35 cellular contexts compared by ENCODE assay signal in genomic region chr5:75046366-75047142, GRCh38. TPM values are rescaled to one million over a fixed set of nuclear protein-coding genes. Genes with fewer than 3 reads are reported as not detected.
DNase-seq lines count a peak whose midpoint lies in the region; ATAC-seq, FAIRE-seq and TF ChIP-seq lines count a peak whose summit lies in the region.
"Had no signal": no experiment of that assay in that cellular context is flagged by ENCODE, and none has a peak within 500 bp of the region (broad histone marks: within the 10 kb centered on the region; RNA-seq: fewer than 3 reads in every experiment).

No MANE protein-coding gene starts in this region.

- intact Hi-C loops in naive thymus-derived CD4-positive, alpha-beta T cell (cut with micrococcal nuclease): loop anchor here in 1 of 2 donors (10.0 kb wide), 1 partner anchor 1988 kb away; the partner anchor contains the start of gene AGGF1

- peak in 1 of 2 experiments; percentile 64; a peak in 1 of 3 replicates for TF ChIP-seq POLR2A in H1 (IDR thresholded peaks at IDR 0.05; ENCODE audit: control extremely low read depth in 1 of 2, low read depth in 2 of 2, low read length in 2 of 2)

- H3K4me2 ChIP-seq in GM23338: no peak overlapping the region
- no peak overlapping the region for H3K4me2 ChIP-seq in H1 (ENCODE audit: insufficient read depth in 1 of 2, low read depth in 2 of 2, low read length in 2 of 2)

- peaks cover 11% of the 10 kb centered on the region for H3K4me1 ChIP-seq in GM23338 (ENCODE audit: insufficient read depth)
- peaks cover 10 to 17% (median 12%) of the 10 kb centered on the region in 4 experiments for H3K4me1 ChIP-seq in H1 (replicated peaks in 1 of 4; ENCODE audit: control insufficient read depth in 3 of 4, insufficient read depth in 4 of 4, low read length in 3 of 4)
- H3K4me1 ChIP-seq in naive thymus-derived CD4-positive, alpha-beta T cell (ENCODE audit: control insufficient read depth in 2 of 2, insufficient read depth in 2 of 2, low read length in 2 of 2): peaks cover 37 to 49% of the 10 kb centered on the region in 2 donors
- H3K4me1 ChIP-seq: right atrium auricular region had no signal

- H3F3A ChIP-seq in GM23338 (replicated peaks; ENCODE audit: low read depth): no peaks in the 10 kb centered on the region

- H3K9ac ChIP-seq in SK-N-MC (ENCODE audit: insufficient read length): no peak overlapping the region
- no peak overlapping the region for H3K9ac ChIP-seq in H1 (replicated peaks in 1 of 4; ENCODE audit: extremely low read depth in 1 of 4, low read depth in 3 of 4, low read length in 3 of 4)

- CTCF ChIA-PET in H1 (lab: Charles Lee; ENCODE audit: partially characterized antibody): interaction anchor here (0.7 to 1.1 kb wide), 3 partner anchors 11 to 282 kb away, joined by 3 read pairs; no protein-coding TSS in a partner anchor
- CTCF ChIA-PET in naive thymus-derived CD4-positive, alpha-beta T cell (lab: Charles Lee): interaction anchor here (0.6 to 1.2 kb wide), 4 partner anchors 53 to 1547 kb away, joined by 3 to 4 read pairs (median 3); no protein-coding TSS in a partner anchor

- H3K9me2 ChIP-seq in GM23338 (ENCODE audit: insufficient read depth): no peaks in the 10 kb centered on the region

- H3K14ac ChIP-seq in H1 (ENCODE audit: insufficient read length): no peak overlapping the region

- FAIRE-seq in H1 (lab: Jason Lieb, UNC): no peak
- FAIRE-seq: GM18507, GM19239, small intestine had no signal

- H3K79me2 ChIP-seq in GM23338 (replicated peaks; ENCODE audit: insufficient read depth) (peaks cover 28% of the 10 kb centered on the region), H1 (ENCODE audit: control insufficient read depth in 1 of 2, insufficient read depth in 2 of 2, low read length in 2 of 2) (peaks cover 0 to 44% of the 10 kb centered on the region in 2 experiments; a peak in 2 of 4 replicates)

- H4K20me1 ChIP-seq in GM23338 (replicated peaks; ENCODE audit: insufficient read depth): no peaks in the 10 kb centered on the region
- H4K20me1 ChIP-seq in H1 (replicated peaks in 1 of 2; ENCODE audit: control insufficient read depth in 1 of 2, insufficient read depth in 2 of 2, low read length in 2 of 2): peaks cover 0 to 8% of the 10 kb centered on the region in 2 experiments

- H3K27me3 Mint-ChIP-seq in GM23338 (ENCODE audit: insufficient read depth, low read depth, poor library complexity): peaks cover 11% of the 10 kb centered on the region
- H3K27me3 Mint-ChIP-seq in naive thymus-derived CD4-positive, alpha-beta T cell: peaks cover 0 to under 1% (median 0%) of the 10 kb centered on the region in 5 donors

- H3K36me3 ChIP-seq in GM23338 (ENCODE audit: insufficient read depth) (no peaks in the 10 kb centered on the region), SK-N-MC (ENCODE audit: insufficient read depth, low read length) (peaks cover 14% of the 10 kb centered on the region; the same call in 1 of the 2 replicates), H1 (ENCODE audit: control insufficient read depth in 2 of 4, insufficient read depth in 4 of 4, low read length in 3 of 4) (peaks cover 0 to 14% (median 0%) of the 10 kb centered on the region in 4 experiments; a peak in 3 of 8 replicates)
- H3K36me3 ChIP-seq in naive thymus-derived CD4-positive, alpha-beta T cell (ENCODE audit: control insufficient read depth in 2 of 3, insufficient read depth in 3 of 3, low read length in 3 of 3): peaks cover 12 to 47% (median 14%) of the 10 kb centered on the region in 3 experiments
- H3K36me3 ChIP-seq: neutrophil, uterus had no signal

- 0 out of 2 replicates have a peak overlapping the region, but pooled peaks have one; percentile 11 for H2BK5ac ChIP-seq in H1 (ENCODE audit: low read depth, low read length)

- H3K4me1 Mint-ChIP-seq in GM23338: peaks cover 26% of the 10 kb centered on the region
- H3K4me1 Mint-ChIP-seq in naive thymus-derived CD4-positive, alpha-beta T cell: peaks cover 40 to 94% (median 86%) of the 10 kb centered on the region in 7 donors
- H3K4me1 Mint-ChIP-seq: memory B cell had no signal

- H4K5ac ChIP-seq in H1 (ENCODE audit: insufficient read length, low read depth, low read length): no peak overlapping the region

- no peak for DNase-seq in GM23338 (ENCODE audit: low spot score)
- no peak for DNase-seq in SK-N-MC (ENCODE audit: low read depth, low spot score)
- no peak for DNase-seq in H1 (ENCODE audit: low read depth in 1 of 2, low spot score in 2 of 2)
- no peak for DNase-seq in naive thymus-derived CD4-positive, alpha-beta T cell
- DNase-seq in effector CD8-positive, alpha-beta T cell (lab: John Stamatoyannopoulos, UW): no peak
- DNase-seq in ureter (ENCODE audit: low spot score): no peak
- DNase-seq: ACHN; activated CD4-positive, alpha-beta memory T cell treated with anti-CD3 and anti-CD28 coated beads, Interleukin-2, amount 10 ng/mL, durations not matched to agents 7 days and 5 days; activated CD8-positive, alpha-beta memory T cell treated with anti-CD3 and anti-CD28 coated beads, Interleukin-2, amount 50 U/mL, for 4 hours; activated naive CD4-positive, alpha-beta T cell treated with anti-CD3 and anti-CD28 coated beads for 36 hours; amygdala; CD8-positive, alpha-beta memory T cell; DMS 273 treated with DMSO at 0.1 percent for 48 hours; gastrocnemius medialis; H7; hippocampal formation; Karpas-422; left colon; NCI-H1417 treated with DMSO at 0.1 percent for 48 hours; NCI-H2081; NCI-H345; NCI-H69; posterior cingulate gyrus; SHP77; small intestine; stimulated activated naive CD4-positive, alpha-beta T cell treated with Interleukin-2 at 50 U/mL for 16 hours; testis; uterus had no signal

- peaks cover 3% of the 10 kb centered on the region for H3K36me3 Mint-ChIP-seq in GM23338 (ENCODE audit: low read depth)
- H3K36me3 Mint-ChIP-seq in naive thymus-derived CD4-positive, alpha-beta T cell: peaks cover 27 to 60% (median 46%) of the 10 kb centered on the region in 5 donors
- H3K36me3 Mint-ChIP-seq: memory B cell had no signal

- no peaks in the 10 kb centered on the region for H3K9me3 Mint-ChIP-seq in GM23338
- H3K9me3 Mint-ChIP-seq in naive thymus-derived CD4-positive, alpha-beta T cell: peaks cover 0 to 4% (median 0%) of the 10 kb centered on the region in 11 donors
- H3K9me3 Mint-ChIP-seq: activated CD4-positive, alpha-beta memory T cell treated with anti-CD3 and anti-CD28 coated beads, Interleukin-2, amount 10 ng/mL, durations not matched to agents 7 days and 5 days; activated naive CD4-positive, alpha-beta T cell treated with anti-CD3 and anti-CD28 coated beads for 36 hours; CD8-positive, alpha-beta memory T cell; memory B cell had no signal

- no peak overlapping the region for H2BK12ac ChIP-seq in H1 (ENCODE audit: low read depth, low read length)

- POLR2A ChIA-PET in H1 (lab: Charles Lee; ENCODE audit: partially characterized antibody): interaction anchor here (0.8 kb wide), 1 partner anchor 11 kb away, joined by 3 read pairs; no protein-coding TSS in a partner anchor
- POLR2A ChIA-PET in naive thymus-derived CD4-positive, alpha-beta T cell (lab: Charles Lee): interaction anchor here (0.8 to 7.7 kb wide), 3 partner anchors 11 to 190 kb away, joined by 3 to 61 read pairs (median 3); partner anchors contain the start of gene ANKRD31

- no peaks in the 10 kb centered on the region; the same call in 1 of the 2 replicates for H3K79me1 ChIP-seq in H1 (ENCODE audit: low read depth, low read length)

- no peak for TF ChIP-seq EP300 in H1 (IDR thresholded peaks at IDR 0.05; ENCODE audit: borderline replicate concordance in 1 of 2, low read depth in 2 of 2, low read length in 2 of 2)

- no peak overlapping the region for H4K91ac ChIP-seq in H1 (replicated peaks; ENCODE audit: insufficient read length, low read length)

- H3K27ac ChIP-seq in GM23338 (ENCODE audit: low read depth) (no peak overlapping the region), SK-N-MC (peak overlapping the region; percentile 30; the same call in 1 of the 2 replicates), H1 (ENCODE audit: low read depth, low read length) (no peak overlapping the region)
- H3K27ac ChIP-seq in naive thymus-derived CD4-positive, alpha-beta T cell (ENCODE audit: low read depth, low read length): no peak overlapping the region
- H3K27ac ChIP-seq: gastrocnemius medialis, neutrophil, right atrium auricular region, testis, uterus had no signal

- peaks cover 9% of the 10 kb centered on the region for H3K27me3 ChIP-seq in GM23338 (ENCODE audit: insufficient read depth)
- H3K27me3 ChIP-seq in H1 (replicated peaks in 1 of 4; ENCODE audit: control insufficient read depth in 3 of 4, extremely low read depth in 1 of 4, insufficient read depth in 3 of 4, low read length in 3 of 4): peaks cover 0 to 6% (median 2%) of the 10 kb centered on the region in 4 experiments; a peak in 4 of 7 replicates
- no peaks in the 10 kb centered on the region for H3K27me3 ChIP-seq in naive thymus-derived CD4-positive, alpha-beta T cell (ENCODE audit: control insufficient read depth in 2 of 2, insufficient read depth in 2 of 2, low read length in 2 of 2)
- H3K27me3 ChIP-seq: gastrocnemius medialis, right atrium auricular region, testis, uterus had no signal

- H2BK120ac ChIP-seq in H1 (replicated peaks; ENCODE audit: low read depth, low read length): no peak overlapping the region

- no peak overlapping the region for H3K4me3 Mint-ChIP-seq in GM23338
- H3K4me3 Mint-ChIP-seq in naive thymus-derived CD4-positive, alpha-beta T cell: peak overlapping the region in 2 of 10 donors; percentile 12 to 23
- H3K4me3 Mint-ChIP-seq: activated CD4-positive, alpha-beta memory T cell treated with anti-CD3 and anti-CD28 coated beads, Interleukin-2, amount 10 ng/mL, durations not matched to agents 7 days and 5 days; activated naive CD4-positive, alpha-beta T cell treated with anti-CD3 and anti-CD28 coated beads for 36 hours; B cell; memory B cell had no signal

- no peak overlapping the region for H4K8ac ChIP-seq in H1 (ENCODE audit: extremely low read depth, insufficient read depth, low read length)

- no peak overlapping the region for H3K18ac ChIP-seq in H1 (ENCODE audit: extremely low read depth, low read length)

- H3K23me2 ChIP-seq in H1 (ENCODE audit: low read depth, low read length): no peaks in the 10 kb centered on the region

- no peak overlapping the region for H3K56ac ChIP-seq in H1 (replicated peaks; ENCODE audit: insufficient read length, low read depth, low read length)

- H3K4me3 ChIP-seq in GM23338 (no peak overlapping the region), SK-N-MC (no peak overlapping the region), H1 (ENCODE audit: extremely low read depth in 1 of 4, insufficient read depth in 2 of 4, low read depth in 3 of 4, low read length in 4 of 4) (no peak overlapping the region)
- no peak overlapping the region for H3K4me3 ChIP-seq in naive thymus-derived CD4-positive, alpha-beta T cell (ENCODE audit: low read length)
- H3K4me3 ChIP-seq: gastrocnemius medialis, right atrium auricular region, testis, uterus had no signal

- H3K23ac ChIP-seq in H1 (ENCODE audit: insufficient read length): no peak overlapping the region

- H2BK20ac ChIP-seq in H1 (ENCODE audit: low read length): no peak overlapping the region

- TF ChIP-seq RAD21 in H1 (IDR thresholded peaks at IDR 0.05 in 1 of 2, conservative IDR thresholded peaks at IDR 0.05 in 1 of 2; ENCODE audit: low read depth in 2 of 2, low read length in 2 of 2): no peak

- no peak overlapping the region for H2AFZ ChIP-seq in GM23338
- H2AFZ ChIP-seq in H1 (ENCODE audit: low read length): no peak overlapping the region

- TF ChIP-seq CTCF in GM23338 (conservative IDR thresholded peaks at IDR 0.05; ENCODE audit: low read depth in 2 of 2) (no peak), H1 (IDR thresholded peaks at IDR 0.05; ENCODE audit: control extremely low read depth in 1 of 3, insufficient read depth in 1 of 3, low read depth in 1 of 3, low read length in 3 of 3) (no peak)

- no peak overlapping the region for H2AK5ac ChIP-seq in H1 (ENCODE audit: low read depth, low read length)

- no peak overlapping the region for H2BK15ac ChIP-seq in H1 (ENCODE audit: low read length)

- no peak overlapping the region for H3K4ac ChIP-seq in H1 (replicated peaks; ENCODE audit: insufficient read length, low read depth, low read length)

- ATAC-seq in GM23338 (no peak), GM21367 (IDR thresholded peaks at IDR 0.05; ENCODE audit: unreplicated experiment) (no peak)
- ATAC-seq in naive thymus-derived CD4-positive, alpha-beta T cell: no peak
- ATAC-seq: gastrocnemius medialis, left colon had no signal

- no peaks in the 10 kb centered on the region for H3K9me3 ChIP-seq in SK-N-MC (ENCODE audit: low read depth, low read length)
- H3K9me3 ChIP-seq in H1 (ENCODE audit: insufficient read depth in 2 of 2, low read depth in 1 of 2, low read length in 1 of 2): no peaks in the 10 kb centered on the region
- H3K9me3 ChIP-seq in naive thymus-derived CD4-positive, alpha-beta T cell (ENCODE audit: control insufficient read depth in 2 of 3, low read length in 3 of 3): no peaks in the 10 kb centered on the region
- H3K9me3 ChIP-seq: gastrocnemius medialis, neutrophil, right atrium auricular region, testis, uterus had no signal

- WGBS in H1 (ENCODE audit: extremely low coverage in 1 of 2, insufficient coverage in 1 of 2, insufficient read length in 1 of 2, insufficient replicate concordance in 2 of 2, low coverage in 1 of 2, low lambda C conversion rate in 2 of 2, missing lambda C conversion rate in 1 of 2), 2 experiments: 93% methylated on average over 10 of the region's 10 CpGs; no CpG with 5 or more reads in 1 of the 2 experiments

- H3K27ac Mint-ChIP-seq in GM23338: peak overlapping the region; percentile 50; the same call in 1 of the 2 replicates
- H3K27ac Mint-ChIP-seq in naive thymus-derived CD4-positive, alpha-beta T cell: peak overlapping the region in 5 of 9 donors; percentile 23 to 90 (median 47)
- H3K27ac Mint-ChIP-seq: activated CD4-positive, alpha-beta memory T cell treated with anti-CD3 and anti-CD28 coated beads, Interleukin-2, amount 10 ng/mL, durations not matched to agents 7 days and 5 days; activated naive CD4-positive, alpha-beta T cell treated with anti-CD3 and anti-CD28 coated beads for 36 hours; B cell; memory B cell had no signal

RNA-seq across cellular contexts. Expression of gene GCNT4, which starts 5.8 kb away (rescaled TPM):
- 3.3 and 5.4 TPM in 2 replicates for total RNA-seq in GM23338 (2014; rRNA removed; shearing (Covaris generic))
- polyA plus RNA-seq in GM23338 (2016; fragmentation: Nextera tagmentation; extraction: Ambion mirVana) (1.4 and 2.5 TPM in 2 replicates), H1 (2011; rRNA removed) (0.61 and 1.1 TPM in 2 replicates)
- 14.4 and 14.5 TPM in 2 replicates for total RNA-seq in H1 (2021; fragmentation: NEBNext Ultra II Directional; extraction: Animal tissue kit (Norgen Biotek cat#: 25700))
- 1.3 TPM for polyA plus RNA-seq in H1 (2011; cell fraction: cytosol; rRNA removed)
- 0.68 TPM for polyA plus RNA-seq in H1 (2011; cell fraction: nucleus; rRNA removed)
- 0.99 to 4.2 TPM (median 2.0 TPM) in 4 replicates for polyA plus RNA-seq in H1 (2012, experiment 1 of 2)
- polyA plus RNA-seq in H1 (2012, experiment 2 of 2): 0.47 TPM
- polyA plus RNA-seq in H1 (2013, experiment 1 of 2): 7.1 TPM
- 7.8 TPM for polyA plus RNA-seq in H1 (2013, experiment 2 of 2)
- 2.9 and 4.3 TPM in 2 replicates for polyA minus RNA-seq in H1 (2011; rRNA and poly(A)+ RNA removed)
- polyA minus RNA-seq in H1 (2011; cell fraction: cytosol; rRNA and poly(A)+ RNA removed): 2.6 TPM
- 4.6 TPM for polyA minus RNA-seq in H1 (2011; cell fraction: nucleus; rRNA and poly(A)+ RNA removed)
- total RNA-seq in naive thymus-derived CD4-positive, alpha-beta T cell: 10 to 100 TPM in 2 of 5 experiments, 1 to 10 TPM in 3; 1.9 to 36.4 (median 6.9) TPM
- 1 to 10 TPM; 2.3 to 2.9 TPM for polyA plus RNA-seq in naive thymus-derived CD4-positive, alpha-beta T cell
- 17.8 TPM for total RNA-seq in ureter
- total RNA-seq: B cell had no signal
